In genomic region chrY:8379800-8380199, GRCh38 we compare ENCODE assay signal across 6 cellular contexts.
"Had no signal": no experiment of that assay in that cellular context is flagged by ENCODE, and none has a peak within 500 bp of the region (broad histone marks: within the 10 kb centered on the region; RNA-seq: fewer than 3 reads in every experiment).

No MANE protein-coding gene starts in this region.

- H3K27ac ChIP-seq: HL-60 had no signal

- ATAC-seq: HepG2, K562 had no signal

- DNase-seq: IMR-90, KBM-7, KG1 had no signal

- H3K4me3 ChIP-seq: K562 had no signal
